In the genomic region with DNA sequence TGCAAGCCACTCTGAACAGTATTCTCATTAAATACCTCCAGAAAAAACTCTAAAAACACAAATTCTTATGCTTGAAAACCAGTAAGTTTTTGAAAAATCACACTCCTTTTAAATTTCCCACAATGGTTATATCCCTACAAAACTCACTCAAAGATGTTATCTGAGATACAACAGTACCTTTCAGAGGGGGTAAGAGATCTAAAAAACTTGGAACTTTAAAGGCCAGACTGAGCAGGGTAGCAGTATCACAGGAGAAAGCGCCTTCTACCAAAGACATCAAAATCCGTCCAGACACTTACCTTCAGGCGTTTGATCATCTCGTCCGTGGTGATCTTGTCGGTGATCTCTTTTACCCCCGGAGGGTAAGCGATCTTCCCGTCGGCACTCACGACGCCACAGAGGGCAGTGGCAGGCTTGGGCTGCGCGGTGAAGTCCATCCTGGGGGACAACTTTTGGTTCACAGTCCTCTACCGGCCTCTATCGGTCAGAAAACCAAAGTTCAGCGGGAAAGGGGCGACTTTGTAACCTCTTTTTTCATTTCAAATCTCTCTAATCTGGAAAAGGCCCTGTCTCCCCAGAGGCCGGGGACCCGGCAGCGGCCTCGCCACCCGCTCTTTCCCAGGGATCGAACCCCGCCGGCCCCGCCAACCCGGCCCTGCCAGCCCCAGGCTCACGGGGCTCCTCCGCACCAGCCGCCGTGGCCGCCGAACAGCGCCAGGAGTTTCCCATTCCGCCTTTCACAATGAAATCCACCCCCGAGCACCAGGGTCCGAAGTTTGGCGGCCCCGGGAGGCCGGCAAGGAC, we compare ENCODE assay signal across 1 cellular context.
TF ChIP-seq lines count a peak whose summit lies in the region.

No MANE protein-coding gene starts in this region.

TF ChIP-seq in K562, 482 proteins besides CTCF, POLR2A, EP300 and RAD21 (continued from another document and continues in another):
- TF ChIP-seq, protein P1, sequence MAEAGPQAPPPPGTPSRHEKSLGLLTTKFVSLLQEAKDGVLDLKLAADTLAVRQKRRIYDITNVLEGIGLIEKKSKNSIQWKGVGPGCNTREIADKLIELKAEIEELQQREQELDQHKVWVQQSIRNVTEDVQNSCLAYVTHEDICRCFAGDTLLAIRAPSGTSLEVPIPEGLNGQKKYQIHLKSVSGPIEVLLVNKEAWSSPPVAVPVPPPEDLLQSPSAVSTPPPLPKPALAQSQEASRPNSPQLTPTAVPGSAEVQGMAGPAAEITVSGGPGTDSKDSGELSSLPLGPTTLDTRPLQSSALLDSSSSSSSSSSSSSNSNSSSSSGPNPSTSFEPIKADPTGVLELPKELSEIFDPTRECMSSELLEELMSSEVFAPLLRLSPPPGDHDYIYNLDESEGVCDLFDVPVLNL (CRISPR knock-in tag; IDR thresholded peaks at IDR 0.05; ENCODE audit: low read depth), result no peak
- TF ChIP-seq NCOR1 (IDR thresholded peaks at IDR 0.05) (no peak), HIVEP1 (CRISPR knock-in tag; IDR thresholded peaks at IDR 0.05) (no peak), TFAP4 (CRISPR knock-in tag; IDR thresholded peaks at IDR 0.05; ENCODE audit: borderline replicate concordance) (0 out of 2 replicates have a peak, but pooled peaks have one; percentile 36), MECOM (CRISPR knock-in tag; IDR thresholded peaks at IDR 0.05) (no peak), SOX6 (IDR thresholded peaks at IDR 0.05) (0 out of 2 replicates have a peak, but pooled peaks have one; percentile 19), ELF1 (tag; IDR thresholded peaks at IDR 0.05) (no peak), RB1 (IDR thresholded peaks at IDR 0.05; ENCODE audit: low read depth) (peak; percentile 41; the same call in 1 of the 2 replicates), CTBP1 (IDR thresholded peaks at IDR 0.05; ENCODE audit: borderline replicate concordance) (peak; percentile 58), TAF1 (IDR thresholded peaks at IDR 0.05; ENCODE audit: control insufficient read depth, extremely low read depth, insufficient read depth, low read length, severe bottlenecking) (no peak), YBX1 (IDR thresholded peaks at IDR 0.05) (no peak), CC2D1A (IDR thresholded peaks at IDR 0.05) (peak; percentile 75), ZNF12 (CRISPR knock-in tag; IDR thresholded peaks at IDR 0.05) (peak; percentile 40; the same call in 1 of the 2 replicates), EP400 (IDR thresholded peaks at IDR 0.05) (0 out of 2 replicates have a peak, but pooled peaks have one; percentile 31), MIER1 (IDR thresholded peaks at IDR 0.05; ENCODE audit: low read depth) (no peak), ZNF778 (CRISPR knock-in tag; IDR thresholded peaks at IDR 0.05) (no peak), TBL1XR1 (IDR thresholded peaks at IDR 0.05; ENCODE audit: low read length in 2 of 2) (no peak), ZNF384 (IDR thresholded peaks at IDR 0.05; ENCODE audit: low read depth, low read length) (peak; percentile 29; the same call in 1 of the 2 replicates), ZNF639 (CRISPR knock-in tag; conservative IDR thresholded peaks at IDR 0.05 in 1 of 2, IDR thresholded peaks at IDR 0.05 in 1 of 2) (0 out of 4 replicates have a peak, but pooled peaks have one; percentile 33 to 64), SRSF7 (optimal IDR thresholded peaks at IDR 0.05; ENCODE audit: low read depth, low read length) (no peak), E2F5 (CRISPR knock-in tag; IDR thresholded peaks at IDR 0.05) (no peak), GATAD2B (IDR thresholded peaks at IDR 0.05; ENCODE audit: borderline replicate concordance) (peak; percentile 42; the same call in 1 of the 2 replicates), ZNF274 (IDR thresholded peaks at IDR 0.05; ENCODE audit: borderline replicate concordance, low read depth, low read length) (no peak), PHTF2 (CRISPR knock-in tag; IDR thresholded peaks at IDR 0.05) (no peak), KAT7 (CRISPR knock-in tag; IDR thresholded peaks at IDR 0.05; ENCODE audit: borderline replicate concordance) (0 out of 2 replicates have a peak, but pooled peaks have one; percentile 56), TBP (optimal IDR thresholded peaks at IDR 0.05; ENCODE audit: low read depth, low read length) (peak; percentile 30), ZNF354B (CRISPR knock-in tag; IDR thresholded peaks at IDR 0.05) (no peak), ZNF655 (CRISPR knock-in tag; IDR thresholded peaks at IDR 0.05) (no peak), SMC3 (conservative IDR thresholded peaks at IDR 0.05; ENCODE audit: insufficient read depth, low read depth, low read length) (peak; percentile 69), E4F1 (CRISPR knock-in tag; IDR thresholded peaks at IDR 0.05; ENCODE audit: borderline replicate concordance) (no peak), ZNF76 (CRISPR knock-in tag; IDR thresholded peaks at IDR 0.05; ENCODE audit: borderline replicate concordance) (no peak), MBD2 (IDR thresholded peaks at IDR 0.05; ENCODE audit: borderline replicate concordance, low read depth) (no peak), ZNF217 (CRISPR knock-in tag; IDR thresholded peaks at IDR 0.05) (no peak), RBM22 (IDR thresholded peaks at IDR 0.05; ENCODE audit: low read depth, low read length, poor library complexity, severe bottlenecking) (no peak), KDM1A (IDR thresholded peaks at IDR 0.05) (no peak), ZBTB40 (IDR thresholded peaks at IDR 0.05) (peak; percentile 22; the same call in 1 of the 2 replicates), ZBTB40 (CRISPR knock-in tag; IDR thresholded peaks at IDR 0.05) (no peak)
- TF ChIP-seq, protein P2, sequence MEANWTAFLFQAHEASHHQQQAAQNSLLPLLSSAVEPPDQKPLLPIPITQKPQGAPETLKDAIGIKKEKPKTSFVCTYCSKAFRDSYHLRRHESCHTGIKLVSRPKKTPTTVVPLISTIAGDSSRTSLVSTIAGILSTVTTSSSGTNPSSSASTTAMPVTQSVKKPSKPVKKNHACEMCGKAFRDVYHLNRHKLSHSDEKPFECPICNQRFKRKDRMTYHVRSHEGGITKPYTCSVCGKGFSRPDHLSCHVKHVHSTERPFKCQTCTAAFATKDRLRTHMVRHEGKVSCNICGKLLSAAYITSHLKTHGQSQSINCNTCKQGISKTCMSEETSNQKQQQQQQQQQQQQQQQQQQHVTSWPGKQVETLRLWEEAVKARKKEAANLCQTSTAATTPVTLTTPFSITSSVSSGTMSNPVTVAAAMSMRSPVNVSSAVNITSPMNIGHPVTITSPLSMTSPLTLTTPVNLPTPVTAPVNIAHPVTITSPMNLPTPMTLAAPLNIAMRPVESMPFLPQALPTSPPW (CRISPR knock-in tag; IDR thresholded peaks at IDR 0.05), result no peak
- TF ChIP-seq, protein P3, sequence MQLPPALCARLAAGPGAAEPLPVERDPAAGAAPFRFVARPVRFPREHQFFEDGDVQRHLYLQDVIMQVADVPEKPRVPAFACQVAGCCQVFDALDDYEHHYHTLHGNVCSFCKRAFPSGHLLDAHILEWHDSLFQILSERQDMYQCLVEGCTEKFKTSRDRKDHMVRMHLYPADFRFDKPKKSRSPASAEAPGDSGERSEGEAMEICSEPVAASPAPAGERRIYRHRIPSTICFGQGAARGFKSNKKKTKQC (CRISPR knock-in tag; IDR thresholded peaks at IDR 0.05), result 0 out of 2 replicates have a peak, but pooled peaks have one; percentile 16
